Comparison of ENCODE assay signal across 8 cellular contexts in the genomic region with DNA sequence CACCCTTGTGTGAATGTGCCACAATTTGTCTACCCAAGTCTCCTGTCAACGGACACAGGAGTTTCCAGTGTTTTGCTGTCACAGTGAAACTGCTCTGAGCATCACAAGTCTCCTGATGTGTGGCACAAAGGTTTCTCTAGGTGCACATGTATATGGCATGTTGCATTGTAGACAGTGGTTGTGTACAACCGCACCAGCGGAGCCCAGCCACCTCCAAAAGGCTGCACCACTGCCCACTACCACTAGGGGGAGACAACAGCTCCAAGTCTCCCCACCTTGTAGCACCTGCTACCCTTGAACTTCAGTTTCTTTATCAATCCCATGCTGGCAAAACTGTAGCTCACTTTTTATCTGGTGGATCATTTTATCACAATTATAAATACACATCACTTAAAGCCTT.
A peak's percentile ranks its signal among the peaks of the same experiment; 100 is the strongest.
DNase-seq lines count a peak whose midpoint lies in the region; ATAC-seq and TF ChIP-seq lines count a peak whose summit lies in the region.

No MANE protein-coding gene starts in this region.

- no peak for TF ChIP-seq EP300 in SK-N-SH (IDR thresholded peaks at IDR 0.05; ENCODE audit: borderline replicate concordance in 1 of 2, low read depth in 1 of 2, low read length in 1 of 2)

- no peaks in the 10 kb centered on the region for H4K20me1 ChIP-seq in GM23338 (replicated peaks; ENCODE audit: insufficient read depth)
- no peaks in the 10 kb centered on the region for H4K20me1 ChIP-seq in SK-N-SH (ENCODE audit: insufficient read depth)

- H3K9me2 ChIP-seq in GM23338 (ENCODE audit: insufficient read depth) (no peaks in the 10 kb centered on the region), SK-N-SH (no peaks in the 10 kb centered on the region)

- TF ChIP-seq CTCF in GM23338 (conservative IDR thresholded peaks at IDR 0.05; ENCODE audit: low read depth in 2 of 2) (peak; percentile 56 to 67), SK-N-SH (IDR thresholded peaks at IDR 0.05) (peak; percentile 84)

- no peak overlapping the region for H3K9ac ChIP-seq in SK-N-SH

- peak; percentile 60 for TF ChIP-seq RAD21 in SK-N-SH (IDR thresholded peaks at IDR 0.05; ENCODE audit: low read length)

- DNase-seq in NCI-H1105 treated with DMSO at 0.1 percent for 48 hours (lab: John Stamatoyannopoulos, UW) (peak; percentile 20), NCI-H1105 (lab: John Stamatoyannopoulos, UW) (no peak), GM23338 (ENCODE audit: low spot score) (peak; percentile 41), SK-N-SH (peak; percentile 60), lung microvascular endothelial cell (ENCODE audit: low read depth in 2 of 2) (peak; percentile 27 to 59), glomerular visceral epithelial cell (ENCODE audit: extremely low spot score) (no peak), NCI-H2107 treated with DMSO at 0.1 percent for 48 hours (lab: John Stamatoyannopoulos, UW; ENCODE audit: unreplicated experiment) (no peak)

- H3K4me3 ChIP-seq in GM23338, result no peak overlapping the region
- no peak overlapping the region for H3K4me3 ChIP-seq in SK-N-SH (ENCODE audit: low read depth in 2 of 2, low read length in 1 of 2)

- H3K4me3 Mint-ChIP-seq in GM23338, result no peak overlapping the region

- H3F3A ChIP-seq in GM23338 (replicated peaks; ENCODE audit: low read depth) (no peaks in the 10 kb centered on the region), SK-N-SH (replicated peaks; ENCODE audit: insufficient read depth) (no peaks in the 10 kb centered on the region)

- H3K27ac Mint-ChIP-seq in GM23338, result no peak overlapping the region

- ATAC-seq in GM23338 (peak; percentile 30; the same call in 1 of the 3 replicates), HG03432 (IDR thresholded peaks at IDR 0.05; ENCODE audit: unreplicated experiment) (no peak)

- POLR2A ChIA-PET in SK-N-SH (lab: Yijun Ruan, JAX), result no interaction called here

- CTCF ChIA-PET in SK-N-SH (lab: Yijun Ruan, JAX), result interaction anchor here (0.6 to 4.2 kb wide), 12 partner anchors 8 to 224 kb away, joined by 3 to 25 read pairs (median 5); no protein-coding TSS in a partner anchor

- H3K79me2 ChIP-seq in GM23338 (replicated peaks; ENCODE audit: insufficient read depth) (no peaks in the 10 kb centered on the region), SK-N-SH (ENCODE audit: insufficient read depth) (no peaks in the 10 kb centered on the region)

- H2AFZ ChIP-seq in GM23338 (no peak overlapping the region), SK-N-SH (ENCODE audit: low read depth) (no peak overlapping the region)

- H3K27me3 ChIP-seq in GM23338 (ENCODE audit: insufficient read depth) (no peaks in the 10 kb centered on the region), SK-N-SH (ENCODE audit: insufficient read depth) (no peaks in the 10 kb centered on the region)

- H3K27ac ChIP-seq in GM23338 (ENCODE audit: low read depth) (no peak overlapping the region), SK-N-SH (ENCODE audit: low read depth in 2 of 2, low read length in 1 of 2) (no peak overlapping the region; a peak in 1 of 4 replicates)

- H3K4me2 ChIP-seq in GM23338 (no peak overlapping the region), SK-N-SH (no peak overlapping the region)

- WGBS in SK-N-SH (ENCODE audit: low lambda C conversion rate), result 79% methylated on average over 2 of the region's 3 CpGs

- H3K36me3 Mint-ChIP-seq in GM23338 (ENCODE audit: low read depth), result peaks cover 14% of the 10 kb centered on the region

- no peaks in the 10 kb centered on the region for H3K4me1 Mint-ChIP-seq in GM23338

- no peaks in the 10 kb centered on the region for H3K9me3 ChIP-seq in SK-N-SH

- H3K9me3 Mint-ChIP-seq in GM23338, result peaks cover 40% of the 10 kb centered on the region

- H3K36me3 ChIP-seq in GM23338 (ENCODE audit: insufficient read depth) (no peaks in the 10 kb centered on the region), SK-N-SH (replicated peaks in 1 of 2; ENCODE audit: control insufficient read depth in 1 of 2, insufficient read depth in 2 of 2, low read length in 1 of 2) (no peaks in the 10 kb centered on the region)

- H3K4me1 ChIP-seq in GM23338 (ENCODE audit: insufficient read depth) (no peaks in the 10 kb centered on the region), SK-N-SH (ENCODE audit: control insufficient read depth in 1 of 2, insufficient read depth in 2 of 2, low read depth in 1 of 2, low read length in 1 of 2) (peaks cover 0 to 58% of the 10 kb centered on the region in 2 experiments; a peak in 2 of 4 replicates)

- H3K27me3 Mint-ChIP-seq in GM23338 (ENCODE audit: insufficient read depth, low read depth, poor library complexity), result no peaks in the 10 kb centered on the region

TF ChIP-seq in GM23338, 12 proteins besides CTCF, POLR2A, EP300 and RAD21:
- TF ChIP-seq ZNF114 (CRISPR knock-in tag; IDR thresholded peaks at IDR 0.05), result no peak
- peak; percentile 100 for TF ChIP-seq ZNF331 (CRISPR knock-in tag; IDR thresholded peaks at IDR 0.05; ENCODE audit: low read depth)

TF ChIP-seq in SK-N-SH, 30 proteins besides CTCF, POLR2A, EP300 and RAD21:
- TF ChIP-seq, protein P1, sequence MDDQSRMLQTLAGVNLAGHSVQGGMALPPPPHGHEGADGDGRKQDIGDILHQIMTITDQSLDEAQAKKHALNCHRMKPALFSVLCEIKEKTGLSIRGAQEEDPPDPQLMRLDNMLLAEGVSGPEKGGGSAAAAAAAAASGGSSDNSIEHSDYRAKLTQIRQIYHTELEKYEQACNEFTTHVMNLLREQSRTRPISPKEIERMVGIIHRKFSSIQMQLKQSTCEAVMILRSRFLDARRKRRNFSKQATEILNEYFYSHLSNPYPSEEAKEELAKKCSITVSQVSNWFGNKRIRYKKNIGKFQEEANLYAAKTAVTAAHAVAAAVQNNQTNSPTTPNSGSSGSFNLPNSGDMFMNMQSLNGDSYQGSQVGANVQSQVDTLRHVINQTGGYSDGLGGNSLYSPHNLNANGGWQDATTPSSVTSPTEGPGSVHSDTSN (IDR thresholded peaks at IDR 0.05), result no peak
- TF ChIP-seq SMC3 (IDR thresholded peaks at IDR 0.05; ENCODE audit: low read depth, low read length) (peak; percentile 67), FOXJ3 (CRISPR knock-in tag; IDR thresholded peaks at IDR 0.05) (no peak), TAF1 (IDR thresholded peaks at IDR 0.05; ENCODE audit: borderline replicate concordance, low read depth, low read length) (no peak), NFIC (IDR thresholded peaks at IDR 0.05; ENCODE audit: borderline replicate concordance) (no peak), RCOR1 (IDR thresholded peaks at IDR 0.05; ENCODE audit: low read length) (0 out of 2 replicates have a peak, but pooled peaks have one; percentile 14)

Comparison
In these comparisons a context has a peak if more than half of its experiments do, and no peak if none do; other contexts are left out.
1. DNase-seq: peak in NCI-H1105 treated with DMSO at 0.1 percent for 48 hours (single experiment), GM23338 (single experiment), SK-N-SH (single experiment) and lung microvascular endothelial cell (2 of 2); none in NCI-H1105 (single experiment), glomerular visceral epithelial cell (single experiment) and NCI-H2107 treated with DMSO at 0.1 percent for 48 hours (single experiment).